ENCODE assay signal across 20 cellular contexts in the genomic region with DNA sequence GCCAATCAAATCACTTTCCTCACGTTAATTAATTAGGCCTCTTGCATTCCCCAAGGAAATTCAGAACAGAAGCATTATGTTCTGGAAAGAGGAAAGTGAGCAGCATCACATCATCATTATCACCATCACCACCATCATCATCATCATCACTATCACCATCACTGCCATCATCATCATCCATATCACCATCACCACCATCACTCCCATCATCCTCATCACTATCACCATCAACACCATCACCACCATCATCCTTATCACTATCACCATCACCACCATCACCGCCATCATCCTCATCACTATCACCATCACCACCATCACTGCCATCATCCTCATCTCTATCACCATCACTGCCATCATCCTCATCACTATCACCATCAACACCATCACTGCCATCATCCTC. TPM values are rescaled to one million over a fixed set of nuclear protein-coding genes. Genes with fewer than 3 reads are reported as not detected.
"Had no signal": no experiment of that assay in that cellular context is flagged by ENCODE, and none has a peak within 500 bp of the region (broad histone marks: within the 10 kb centered on the region; RNA-seq: fewer than 3 reads in every experiment).

No MANE protein-coding gene starts in this region.

- H3K4me3 ChIP-seq: MG63, SJSA1, SK-N-MC had no signal

- H3K9me3 ChIP-seq: MG63, SJSA1 had no signal

- H3K4me1 ChIP-seq: SJSA1 had no signal

- H3K36me3 ChIP-seq: MG63, SJSA1 had no signal

- H3K27me3 ChIP-seq: MG63 had no signal

- FAIRE-seq: RCC 7860 had no signal

- DNase-seq: KBM-7, MG63, NCI-H1092 treated with DMSO at 0.1 percent for 48 hours, NCI-H1436, NCI-H187, NCI-H2029, NCI-H2081 treated with DMSO at 0.1 percent for 48 hours, NCI-H2171, NCI-H226, NCI-H446, NCI-H510A, NCI-H524 treated with DMSO at 0.1 percent for 48 hours, NCI-H69, NCI-H774, Right ventricle myocardium superior, RPMI8226, SIG-M5 had no signal

- H3K27ac ChIP-seq: SJSA1, SK-N-MC had no signal

RNA-seq across cellular contexts. Expression of gene PLXNA4, which starts 31.4 kb away (rescaled TPM):
- total RNA-seq: SJSA1 had no signal
